Comparison of ENCODE assay signal across 27 cellular contexts in the genomic region with DNA sequence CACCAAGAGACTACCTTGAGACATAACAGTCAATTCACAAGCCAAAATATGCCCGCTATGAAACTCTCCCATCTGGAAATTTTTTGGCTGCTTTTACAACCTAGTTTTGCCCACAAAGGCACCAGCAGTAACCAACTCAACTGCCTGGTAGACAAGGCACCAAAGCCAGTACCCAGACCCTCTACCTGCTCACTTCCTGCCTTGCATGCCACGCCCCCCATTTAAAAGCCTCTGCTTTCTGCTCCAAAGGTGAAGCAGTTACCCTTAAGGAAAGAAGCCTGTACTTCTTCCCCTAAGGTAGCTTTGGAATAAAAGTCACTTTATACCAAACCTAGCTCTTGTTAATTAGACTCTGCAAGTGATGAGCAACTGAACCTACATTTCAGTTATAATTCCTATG. TPM values are rescaled to one million over a fixed set of nuclear protein-coding genes. Genes with fewer than 3 reads are reported as not detected.
"Had no signal": no experiment of that assay in that cellular context is flagged by ENCODE, and none has a peak within 500 bp of the region (broad histone marks: within the 10 kb centered on the region; RNA-seq: fewer than 3 reads in every experiment).

No MANE protein-coding gene starts in this region.

- H3K9me3 ChIP-seq: right lobe of liver, tibial artery, upper lobe of right lung, uterus had no signal

- H3K27me3 ChIP-seq: esophagus muscularis mucosa, foreskin keratinocyte, gastroesophageal sphincter, heart left ventricle, hepatocyte, right lobe of liver, stomach, tibial artery, upper lobe of right lung, uterus had no signal

- H3K4me3 ChIP-seq: esophagus muscularis mucosa, gastroesophageal sphincter, heart left ventricle, hepatocyte, lung, right lobe of liver, stomach, tibial artery, upper lobe of right lung, uterus had no signal

- H3K4me1 ChIP-seq: esophagus muscularis mucosa, foreskin keratinocyte, gastroesophageal sphincter, heart left ventricle, parathyroid adenoma, right lobe of liver, stomach, tibial artery, upper lobe of right lung, uterus had no signal

- H3K27ac Mint-ChIP-seq: dendritic cell treated with granulocyte-macrophage colony-stimulating factor and Interleukin-4, amounts not matched to agents 40 ng/mL and 50 ng/mL, for 4 days; memory B cell; naive B cell; natural killer cell treated with Interleukin-12 subunit alpha and Interleukin-12 subunit beta and Interleukin-15 and Interleukin-18, amount 100 ng/mL, for 72 hours; progenitor cell of endocrine pancreas; stimulated activated effector memory CD8-positive, alpha-beta T cell treated with anti-CD3 and anti-CD28 coated beads, Interleukin-12 subunit alpha, Interleukin-12 subunit beta, amount 100 ng/mL, for 72 hours had no signal

- H3K27me3 Mint-ChIP-seq: memory B cell; natural killer cell treated with Interleukin-12 subunit alpha and Interleukin-12 subunit beta and Interleukin-15 and Interleukin-18, amount 100 ng/mL, for 72 hours; progenitor cell of endocrine pancreas had no signal

- DNase-seq: effector memory CD4-positive, alpha-beta T cell; foreskin keratinocyte; heart left ventricle; naive B cell; right lobe of liver; stimulated activated CD4-positive, alpha-beta T cell treated with anti-CD3 and anti-CD28 coated beads, Interleukin-2, amount 100 ng/mL, for 24 hours; stimulated activated CD4-positive, alpha-beta T cell treated with anti-CD3 and anti-CD28 coated beads, Interleukin-4, amount 100 ng/mL, for 24 hours; stimulated activated naive CD4-positive, alpha-beta T cell treated with Interleukin-2 at 50 U/mL for 16 hours; stomach; tibial artery; upper lobe of right lung; uterus had no signal

- H3K36me3 ChIP-seq: gastroesophageal sphincter, right lobe of liver, tibial artery, upper lobe of right lung, uterus had no signal

- H3K36me3 Mint-ChIP-seq: stimulated activated effector memory CD8-positive, alpha-beta T cell treated with anti-CD3 and anti-CD28 coated beads, Interleukin-12 subunit alpha, Interleukin-12 subunit beta, amount 100 ng/mL, for 72 hours had no signal

- H3K4me3 Mint-ChIP-seq: dendritic cell treated with granulocyte-macrophage colony-stimulating factor and Interleukin-4, amounts not matched to agents 40 ng/mL and 50 ng/mL, for 4 days; memory B cell; naive B cell; natural killer cell treated with Interleukin-12 subunit alpha and Interleukin-12 subunit beta and Interleukin-15 and Interleukin-18, amount 100 ng/mL, for 72 hours; neural crest cell; stimulated activated effector memory CD8-positive, alpha-beta T cell treated with anti-CD3 and anti-CD28 coated beads, Interleukin-12 subunit alpha, Interleukin-12 subunit beta, amount 100 ng/mL, for 72 hours had no signal

- ATAC-seq: foreskin keratinocyte; gastroesophageal sphincter; heart left ventricle; left lobe of liver; natural killer cell treated with Interleukin-12 subunit alpha and Interleukin-12 subunit beta and Interleukin-15 and Interleukin-18, amount 100 ng/mL, for 72 hours; right lobe of liver; stimulated activated effector memory CD8-positive, alpha-beta T cell treated with anti-CD3 and anti-CD28 coated beads, Interleukin-12 subunit alpha, Interleukin-12 subunit beta, amount 100 ng/mL, for 72 hours; upper lobe of right lung had no signal

- H3K27ac ChIP-seq: esophagus muscularis mucosa, foreskin keratinocyte, gastroesophageal sphincter, heart left ventricle, hepatocyte, parathyroid adenoma, right lobe of liver, stomach, tibial artery, upper lobe of right lung, uterus had no signal

RNA-seq across cellular contexts. Expression of gene CCRL2, which starts 28.3 kb away (rescaled TPM):
- total RNA-seq: epithelial cell of proximal tubule, foreskin keratinocyte, neural crest cell, progenitor cell of endocrine pancreas had no signal

RNA-seq across cellular contexts. Expression of gene LTF, which starts 29.4 kb away (rescaled TPM):
- total RNA-seq: endothelial cell of umbilical vein, epithelial cell of proximal tubule, fibroblast of lung, foreskin keratinocyte, neural crest cell had no signal
